18 cellular contexts compared by ENCODE assay signal in genomic region chr6:108840919-108841318, GRCh38.
"Had no signal": no experiment of that assay in that cellular context is flagged by ENCODE, and none has a peak within 500 bp of the region (broad histone marks: within the 10 kb centered on the region; RNA-seq: fewer than 3 reads in every experiment).

No MANE protein-coding gene starts in this region.

- H3K36me3 Mint-ChIP-seq: activated naive CD4-positive, alpha-beta T cell treated with anti-CD3 and anti-CD28 coated beads, Interleukin-2, amount 50 U/mL, for 24 hours; naive thymus-derived CD8-positive, alpha-beta T cell had no signal

- H3K4me1 ChIP-seq: colonic mucosa, pancreas, suprapubic skin had no signal

- H3K4me3 Mint-ChIP-seq: activated naive CD4-positive, alpha-beta T cell treated with anti-CD3 and anti-CD28 coated beads, Interleukin-2, amount 50 U/mL, for 24 hours; naive thymus-derived CD8-positive, alpha-beta T cell; stimulated activated naive CD8-positive, alpha-beta T cell treated with anti-CD3 and anti-CD28 coated beads, Interleukin-15, Interleukin-2, amounts not matched to agents 100 ng/mL and 50 ng/mL, for 24 hours had no signal

- H3K4me3 ChIP-seq: colonic mucosa, esophagus squamous epithelium, pancreas, suprapubic skin had no signal

- H3K9me3 ChIP-seq: colonic mucosa, esophagus squamous epithelium, pancreas, suprapubic skin had no signal

- H3K27me3 ChIP-seq: colonic mucosa, esophagus squamous epithelium, pancreas, suprapubic skin had no signal

- FAIRE-seq: endothelial cell of umbilical vein, pancreas, small intestine had no signal

- DNase-seq: activated CD4-positive, alpha-beta T cell treated with anti-CD3 and anti-CD28 coated beads for 1 hour; activated CD4-positive, alpha-beta T cell treated with anti-CD3 and anti-CD28 coated beads, Interleukin-2, amount 50 U/mL, for 4 hours; activated T-cell treated with anti-CD3 and anti-CD28 coated beads, Interleukin-2, amount 50 U/mL, for 1 hour; colonic mucosa; effector CD4-positive, alpha-beta T cell; esophagus squamous epithelium; glutamatergic neuron; naive thymus-derived CD8-positive, alpha-beta T cell; small intestine; T-helper 1 cell had no signal

- H3K27ac Mint-ChIP-seq: activated naive CD4-positive, alpha-beta T cell treated with anti-CD3 and anti-CD28 coated beads, Interleukin-2, amount 50 U/mL, for 24 hours; activated T-helper 2 cell treated with anti-CD3 and anti-CD28 coated beads, Interferon-gamma antibody, Interleukin-2, Interleukin-4, amounts not matched to agents 10 μg/mL and 5 μg/mL and 100 μg/mL, durations not matched to agents 14 hours and 24 hours and 36 hours; stimulated activated naive CD8-positive, alpha-beta T cell treated with anti-CD3 and anti-CD28 coated beads, Interleukin-15, Interleukin-2, amounts not matched to agents 100 ng/mL and 50 ng/mL, for 24 hours had no signal

- ATAC-seq: naive thymus-derived CD8-positive, alpha-beta T cell; SK-N-SH treated with all-trans-retinoic acid at 6 μM for 48 hours had no signal

- H3K9me3 Mint-ChIP-seq: activated naive CD4-positive, alpha-beta T cell treated with anti-CD3 and anti-CD28 coated beads, Interleukin-2, amount 50 U/mL, for 24 hours; activated T-helper 2 cell treated with anti-CD3 and anti-CD28 coated beads, Interferon-gamma antibody, Interleukin-2, Interleukin-4, amounts not matched to agents 10 μg/mL and 5 μg/mL and 100 μg/mL, durations not matched to agents 14 hours and 24 hours and 36 hours; naive thymus-derived CD8-positive, alpha-beta T cell; stimulated activated naive CD8-positive, alpha-beta T cell treated with anti-CD3 and anti-CD28 coated beads, Interleukin-15, Interleukin-2, amounts not matched to agents 100 ng/mL and 50 ng/mL, for 24 hours had no signal

- H3K27ac ChIP-seq: colonic mucosa, suprapubic skin, VCaP had no signal

- H3K36me3 ChIP-seq: colonic mucosa, esophagus squamous epithelium, pancreas, suprapubic skin had no signal
